In the genomic region with DNA sequence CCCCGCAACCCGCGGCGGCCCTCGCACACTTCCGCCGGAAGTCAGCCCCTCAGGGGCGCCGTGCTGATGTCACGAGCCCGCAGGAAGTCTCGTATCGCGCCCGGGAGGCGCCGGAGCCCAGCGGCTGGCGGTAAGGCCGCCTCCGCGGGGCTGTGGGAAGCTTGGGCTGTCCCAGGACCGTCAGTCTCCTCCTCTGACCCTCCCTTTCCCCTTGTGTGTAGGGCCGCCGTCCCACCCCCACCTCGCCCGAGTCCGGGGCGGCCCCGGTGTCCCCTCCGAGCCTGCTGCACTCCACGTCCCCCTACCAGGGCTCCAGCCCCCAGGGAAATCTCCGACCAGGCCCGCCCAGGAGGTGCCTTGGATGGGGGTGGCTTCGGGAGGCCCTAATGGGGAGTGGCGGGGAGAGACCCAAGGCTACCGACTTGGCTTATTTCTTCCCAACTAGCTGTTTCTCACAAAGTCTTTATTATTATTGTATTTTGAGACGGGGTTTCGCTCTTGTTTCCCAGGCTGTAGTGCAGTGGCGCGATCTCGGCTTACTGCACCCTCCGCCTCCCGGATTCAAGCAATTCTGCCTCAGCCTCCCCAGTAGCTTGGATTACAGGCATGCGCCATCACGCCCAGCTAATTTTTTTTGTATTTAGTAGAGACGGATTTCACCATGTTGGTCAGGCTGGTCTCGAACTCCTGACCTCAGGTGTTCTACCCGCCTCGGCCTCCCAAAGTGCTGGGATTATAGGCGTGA, we compare ENCODE assay signal across 8 cellular contexts. TPM values are rescaled to one million over a fixed set of nuclear protein-coding genes. Genes with fewer than 3 reads are reported as not detected.
DNase-seq lines count a peak whose midpoint lies in the region; ATAC-seq and TF ChIP-seq lines count a peak whose summit lies in the region.

A gene (plus strand): TSS at position 86 of the 745 bp plus-strand sequence. CDS start 3,108 bp downstream, outside the sequence.

- H2AFZ ChIP-seq in GM23338 = peak within 1 kb of the TSS; percentile 80

- H3K9me3 Mint-ChIP-seq in GM23338 (no peaks in the 10 kb centered on the region), nephron (no peaks in the 10 kb centered on the region)
- no peaks in the 10 kb centered on the region for H3K9me3 Mint-ChIP-seq in activated T-helper 17 cell treated with anti-CD3 and anti-CD28 coated beads, Interleukin-2, amount 50 U/mL, for 72 hours

- DNase-seq in Daoy (ENCODE audit: low read depth) = peak; percentile 90
- peak; percentile 91 for DNase-seq in GM23338 (ENCODE audit: low spot score)
- DNase-seq in Kasumi-1 (lab: John Stamatoyannopoulos, UW) = peak; percentile 52 to 56
- DNase-seq in RWPE1 (ENCODE audit: low spot score) = peak; percentile 97
- peak; percentile 83 for DNase-seq in fibroblast of peridontal ligament (ENCODE audit: extremely low read depth)
- DNase-seq in stimulated activated naive CD8-positive, alpha-beta T cell treated with anti-CD3 and anti-CD28 coated beads, Interleukin-15, Interleukin-2, amounts not matched to agents 100 U/mL and 50 U/mL, for 24 hours = peak; percentile 94

- peak within 1 kb of the TSS; percentile 96 for H3K27ac ChIP-seq in GM23338 (ENCODE audit: low read depth)
- peak within 1 kb of the TSS; percentile 87 for H3K27ac ChIP-seq in RWPE1

- H3K36me3 Mint-ChIP-seq in GM23338 (ENCODE audit: low read depth) (peaks cover 28% of the 10 kb centered on the region), nephron (ENCODE audit: low read depth) (peaks cover 25% of the 10 kb centered on the region)
- H3K36me3 Mint-ChIP-seq in activated T-helper 17 cell treated with anti-CD3 and anti-CD28 coated beads, Interleukin-2, amount 50 U/mL, for 72 hours (ENCODE audit: low read depth) = peaks cover 23% of the 10 kb centered on the region

- H3K4me3 ChIP-seq in GM23338 = peak within 1 kb of the TSS; percentile 94

- no peaks in the 10 kb centered on the region for H3K79me2 ChIP-seq in GM23338 (replicated peaks; ENCODE audit: insufficient read depth)

- H3K27me3 ChIP-seq in GM23338 (ENCODE audit: insufficient read depth) = no peaks in the 10 kb centered on the region

- no peaks in the 10 kb centered on the region for H3K9me2 ChIP-seq in GM23338 (ENCODE audit: insufficient read depth)

- H3K4me1 Mint-ChIP-seq in GM23338 (peaks cover 3% of the 10 kb centered on the region; the same call in 2 of the 3 replicates), nephron (no peaks in the 10 kb centered on the region)
- H3K4me1 Mint-ChIP-seq in activated T-helper 17 cell treated with anti-CD3 and anti-CD28 coated beads, Interleukin-2, amount 50 U/mL, for 72 hours = no peaks in the 10 kb centered on the region

- H3K27me3 Mint-ChIP-seq in GM23338 (ENCODE audit: insufficient read depth, low read depth, poor library complexity) (peaks cover 4% of the 10 kb centered on the region), nephron (ENCODE audit: low read depth) (peaks cover 3% of the 10 kb centered on the region)
- peaks cover 3% of the 10 kb centered on the region for H3K27me3 Mint-ChIP-seq in activated T-helper 17 cell treated with anti-CD3 and anti-CD28 coated beads, Interleukin-2, amount 50 U/mL, for 72 hours

- peaks cover 5% of the 10 kb centered on the region; the same call in 1 of the 2 replicates for H3F3A ChIP-seq in GM23338 (replicated peaks; ENCODE audit: low read depth)

- 0 out of 2 replicates have a peak, but pooled peaks cover 5% of the 10 kb centered on the region for H3K36me3 ChIP-seq in GM23338 (ENCODE audit: insufficient read depth)

- peak; percentile 94 for ATAC-seq in GM23338
- peak; percentile 99 for ATAC-seq in activated T-helper 17 cell treated with anti-CD3 and anti-CD28 coated beads, Interleukin-2, amount 50 U/mL, for 72 hours (replicated peaks)
- peak; percentile 99 for ATAC-seq in stimulated activated naive CD8-positive, alpha-beta T cell treated with anti-CD3 and anti-CD28 coated beads, Interleukin-15, Interleukin-2, amounts not matched to agents 100 U/mL and 50 U/mL, for 24 hours

- H3K27ac Mint-ChIP-seq in GM23338 (peak within 1 kb of the TSS; percentile 94), nephron (peak within 1 kb of the TSS; percentile 92 to 97 (median 96))
- H3K27ac Mint-ChIP-seq in activated T-helper 17 cell treated with anti-CD3 and anti-CD28 coated beads, Interleukin-2, amount 50 U/mL, for 72 hours = peak within 1 kb of the TSS; percentile 91

- no peaks in the 10 kb centered on the region for H3K4me1 ChIP-seq in GM23338 (ENCODE audit: insufficient read depth)

- H3K4me3 Mint-ChIP-seq in GM23338 (peak within 1 kb of the TSS; percentile 88), nephron (peak within 1 kb of the TSS; percentile 97 to 98 (median 97))
- peak within 1 kb of the TSS; percentile 83 for H3K4me3 Mint-ChIP-seq in activated T-helper 17 cell treated with anti-CD3 and anti-CD28 coated beads, Interleukin-2, amount 50 U/mL, for 72 hours

- TF ChIP-seq CTCF in GM23338 (conservative IDR thresholded peaks at IDR 0.05; ENCODE audit: low read depth in 2 of 2) (no peak), RWPE1 (conservative IDR thresholded peaks at IDR 0.05; ENCODE audit: low read depth) (no peak), nephron (IDR thresholded peaks at IDR 0.05; ENCODE audit: unreplicated experiment in 3 of 3) (no peak)

- POLR2A ChIA-PET in RWPE1 (lab: Yijun Ruan, JAX; ENCODE audit: low non-redundant PET) = no interaction called here

- CTCF ChIA-PET in RWPE1 (lab: Yijun Ruan, JAX) = interaction anchor here (0.7 to 2.6 kb wide), 2 partner anchors 12 to 63 kb away, joined by 4 to 12 read pairs; a partner anchor contains a TSS

- H4K20me1 ChIP-seq in GM23338 (replicated peaks; ENCODE audit: insufficient read depth) = no peaks in the 10 kb centered on the region

- peak within 1 kb of the TSS; percentile 84 for H3K4me2 ChIP-seq in GM23338

TF ChIP-seq in GM23338, 12 proteins besides CTCF, POLR2A, EP300 and RAD21:
- TF ChIP-seq POLR2AphosphoS5 (IDR thresholded peaks at IDR 0.05; ENCODE audit: low read depth) = peak; percentile 91
- peak; percentile 90 for TF ChIP-seq CREB1 (CRISPR knock-in tag; IDR thresholded peaks at IDR 0.05; ENCODE audit: low read depth)
- no peak for TF ChIP-seq STAT1 (IDR thresholded peaks at IDR 0.05; ENCODE audit: unreplicated experiment)
- TF ChIP-seq, protein P1, sequence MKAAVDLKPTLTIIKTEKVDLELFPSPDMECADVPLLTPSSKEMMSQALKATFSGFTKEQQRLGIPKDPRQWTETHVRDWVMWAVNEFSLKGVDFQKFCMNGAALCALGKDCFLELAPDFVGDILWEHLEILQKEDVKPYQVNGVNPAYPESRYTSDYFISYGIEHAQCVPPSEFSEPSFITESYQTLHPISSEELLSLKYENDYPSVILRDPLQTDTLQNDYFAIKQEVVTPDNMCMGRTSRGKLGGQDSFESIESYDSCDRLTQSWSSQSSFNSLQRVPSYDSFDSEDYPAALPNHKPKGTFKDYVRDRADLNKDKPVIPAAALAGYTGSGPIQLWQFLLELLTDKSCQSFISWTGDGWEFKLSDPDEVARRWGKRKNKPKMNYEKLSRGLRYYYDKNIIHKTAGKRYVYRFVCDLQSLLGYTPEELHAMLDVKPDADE (IDR thresholded peaks at IDR 0.05) = peak; percentile 81

RNA-seq across cellular contexts. Expression of the gene that starts here (rescaled TPM):
- 32.0 and 49.5 TPM in 2 replicates for total RNA-seq in Daoy (2014; rRNA removed; shearing (Covaris generic))
- total RNA-seq in GM23338 (2014; rRNA removed; shearing (Covaris generic)) = 58.9 and 64.5 TPM in 2 replicates
- polyA plus RNA-seq in GM23338 (2016; fragmentation: Nextera tagmentation; extraction: Ambion mirVana) = 31.2 and 32.5 TPM in 2 replicates
- 10 to 100 TPM; 23.6 to 26.1 TPM for total RNA-seq in activated T-helper 17 cell treated with anti-CD3 and anti-CD28 coated beads, Interleukin-2, amount 50 U/mL, for 72 hours

Comparison
In these comparisons a context has a peak if more than half of its experiments do, and no peak if none do; other contexts are left out.
1. Peak in every context shown above with its lines: DNase-seq, ATAC-seq, H3K4me3 ChIP-seq and H3K27ac ChIP-seq.